ENCODE assay signal across 1 cellular context in the genomic region with DNA sequence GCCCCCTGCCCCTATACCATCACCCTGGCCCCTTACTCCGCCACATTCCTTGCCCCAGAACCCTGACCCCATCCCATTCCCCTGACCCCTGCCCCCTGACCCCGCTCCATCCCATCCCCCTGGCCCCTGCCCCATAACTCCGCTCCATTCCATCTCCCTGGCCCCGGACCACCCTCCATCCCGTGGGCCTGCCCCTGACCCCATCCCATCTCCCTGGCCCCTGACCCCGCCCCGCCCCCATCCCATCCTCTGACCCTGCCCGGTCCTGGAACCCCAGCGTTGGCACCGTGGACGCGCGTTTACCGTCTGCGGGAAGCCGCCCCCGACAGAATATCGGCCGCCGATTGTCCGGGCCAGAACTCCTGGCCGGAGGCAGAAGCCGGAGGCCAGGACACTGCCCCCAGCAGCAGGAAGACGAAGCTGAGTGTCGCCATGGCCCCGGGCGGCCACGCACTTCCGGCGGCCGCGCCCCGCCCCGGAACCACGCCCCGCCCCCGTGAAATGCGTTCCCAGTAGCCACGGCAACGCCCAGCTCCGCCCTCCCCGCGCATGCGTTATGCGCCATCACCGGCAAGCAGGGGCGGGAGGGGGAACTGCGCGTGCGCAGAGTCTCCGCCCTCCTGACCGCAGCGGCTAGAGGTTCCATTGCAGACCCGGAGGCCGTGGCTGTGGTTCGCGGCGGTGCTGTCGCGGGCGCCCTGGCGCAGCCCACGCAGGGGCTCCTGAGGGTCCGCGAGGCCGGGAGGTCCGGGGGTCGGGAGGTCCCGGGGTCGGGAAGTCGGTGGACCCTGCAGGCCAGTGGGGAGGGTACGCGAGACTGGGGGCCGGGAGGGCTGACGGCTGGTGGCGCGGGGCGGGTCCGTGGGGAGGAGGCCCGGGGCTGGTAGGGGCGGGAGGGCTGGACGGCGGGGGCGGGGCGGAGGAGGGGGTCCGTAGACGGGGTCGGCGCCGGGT.
TF ChIP-seq lines count a peak whose summit lies in the region.

A gene with protein sequence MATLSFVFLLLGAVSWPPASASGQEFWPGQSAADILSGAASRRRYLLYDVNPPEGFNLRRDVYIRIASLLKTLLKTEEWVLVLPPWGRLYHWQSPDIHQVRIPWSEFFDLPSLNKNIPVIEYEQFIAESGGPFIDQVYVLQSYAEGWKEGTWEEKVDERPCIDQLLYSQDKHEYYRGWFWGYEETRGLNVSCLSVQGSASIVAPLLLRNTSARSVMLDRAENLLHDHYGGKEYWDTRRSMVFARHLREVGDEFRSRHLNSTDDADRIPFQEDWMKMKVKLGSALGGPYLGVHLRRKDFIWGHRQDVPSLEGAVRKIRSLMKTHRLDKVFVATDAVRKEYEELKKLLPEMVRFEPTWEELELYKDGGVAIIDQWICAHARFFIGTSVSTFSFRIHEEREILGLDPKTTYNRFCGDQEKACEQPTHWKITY (minus strand): TSS at position 458 of the 954 bp plus-strand sequence. CDS start 24 bp downstream, at position 434.

TF ChIP-seq in HepG2, 621 proteins besides CTCF, POLR2A, EP300 and RAD21 (continued from another document and continues in another):
- TF ChIP-seq, protein P1, sequence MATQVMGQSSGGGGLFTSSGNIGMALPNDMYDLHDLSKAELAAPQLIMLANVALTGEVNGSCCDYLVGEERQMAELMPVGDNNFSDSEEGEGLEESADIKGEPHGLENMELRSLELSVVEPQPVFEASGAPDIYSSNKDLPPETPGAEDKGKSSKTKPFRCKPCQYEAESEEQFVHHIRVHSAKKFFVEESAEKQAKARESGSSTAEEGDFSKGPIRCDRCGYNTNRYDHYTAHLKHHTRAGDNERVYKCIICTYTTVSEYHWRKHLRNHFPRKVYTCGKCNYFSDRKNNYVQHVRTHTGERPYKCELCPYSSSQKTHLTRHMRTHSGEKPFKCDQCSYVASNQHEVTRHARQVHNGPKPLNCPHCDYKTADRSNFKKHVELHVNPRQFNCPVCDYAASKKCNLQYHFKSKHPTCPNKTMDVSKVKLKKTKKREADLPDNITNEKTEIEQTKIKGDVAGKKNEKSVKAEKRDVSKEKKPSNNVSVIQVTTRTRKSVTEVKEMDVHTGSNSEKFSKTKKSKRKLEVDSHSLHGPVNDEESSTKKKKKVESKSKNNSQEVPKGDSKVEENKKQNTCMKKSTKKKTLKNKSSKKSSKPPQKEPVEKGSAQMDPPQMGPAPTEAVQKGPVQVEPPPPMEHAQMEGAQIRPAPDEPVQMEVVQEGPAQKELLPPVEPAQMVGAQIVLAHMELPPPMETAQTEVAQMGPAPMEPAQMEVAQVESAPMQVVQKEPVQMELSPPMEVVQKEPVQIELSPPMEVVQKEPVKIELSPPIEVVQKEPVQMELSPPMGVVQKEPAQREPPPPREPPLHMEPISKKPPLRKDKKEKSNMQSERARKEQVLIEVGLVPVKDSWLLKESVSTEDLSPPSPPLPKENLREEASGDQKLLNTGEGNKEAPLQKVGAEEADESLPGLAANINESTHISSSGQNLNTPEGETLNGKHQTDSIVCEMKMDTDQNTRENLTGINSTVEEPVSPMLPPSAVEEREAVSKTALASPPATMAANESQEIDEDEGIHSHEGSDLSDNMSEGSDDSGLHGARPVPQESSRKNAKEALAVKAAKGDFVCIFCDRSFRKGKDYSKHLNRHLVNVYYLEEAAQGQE (IDR thresholded peaks at IDR 0.05; ENCODE audit: borderline replicate concordance in 1 of 2, low read depth in 1 of 2, low read length in 2 of 2) = no peak
- TF ChIP-seq, protein P2, sequence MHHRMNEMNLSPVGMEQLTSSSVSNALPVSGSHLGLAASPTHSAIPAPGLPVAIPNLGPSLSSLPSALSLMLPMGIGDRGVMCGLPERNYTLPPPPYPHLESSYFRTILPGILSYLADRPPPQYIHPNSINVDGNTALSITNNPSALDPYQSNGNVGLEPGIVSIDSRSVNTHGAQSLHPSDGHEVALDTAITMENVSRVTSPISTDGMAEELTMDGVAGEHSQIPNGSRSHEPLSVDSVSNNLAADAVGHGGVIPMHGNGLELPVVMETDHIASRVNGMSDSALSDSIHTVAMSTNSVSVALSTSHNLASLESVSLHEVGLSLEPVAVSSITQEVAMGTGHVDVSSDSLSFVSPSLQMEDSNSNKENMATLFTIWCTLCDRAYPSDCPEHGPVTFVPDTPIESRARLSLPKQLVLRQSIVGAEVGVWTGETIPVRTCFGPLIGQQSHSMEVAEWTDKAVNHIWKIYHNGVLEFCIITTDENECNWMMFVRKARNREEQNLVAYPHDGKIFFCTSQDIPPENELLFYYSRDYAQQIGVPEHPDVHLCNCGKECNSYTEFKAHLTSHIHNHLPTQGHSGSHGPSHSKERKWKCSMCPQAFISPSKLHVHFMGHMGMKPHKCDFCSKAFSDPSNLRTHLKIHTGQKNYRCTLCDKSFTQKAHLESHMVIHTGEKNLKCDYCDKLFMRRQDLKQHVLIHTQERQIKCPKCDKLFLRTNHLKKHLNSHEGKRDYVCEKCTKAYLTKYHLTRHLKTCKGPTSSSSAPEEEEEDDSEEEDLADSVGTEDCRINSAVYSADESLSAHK (CRISPR knock-in tag; IDR thresholded peaks at IDR 0.05; ENCODE audit: borderline replicate concordance) = no peak
- TF ChIP-seq DR1 (CRISPR knock-in tag; IDR thresholded peaks at IDR 0.05) (peak; percentile 62; the same call in 1 of the 2 replicates), ZNF766 (CRISPR knock-in tag; IDR thresholded peaks at IDR 0.05; ENCODE audit: borderline replicate concordance) (no peak), YEATS4 (CRISPR knock-in tag; IDR thresholded peaks at IDR 0.05; ENCODE audit: borderline replicate concordance) (peak; percentile 69), ZNF512B (CRISPR knock-in tag; IDR thresholded peaks at IDR 0.05; ENCODE audit: borderline replicate concordance) (no peak), ZNF878 (CRISPR knock-in tag; IDR thresholded peaks at IDR 0.05) (no peak), SYNCRIP (IDR thresholded peaks at IDR 0.05; ENCODE audit: insufficient read depth, low read depth, low read length) (no peak), AGO2 (optimal IDR thresholded peaks at IDR 0.05; ENCODE audit: low read depth, low read length) (no peak), ZFP62 (CRISPR knock-in tag; IDR thresholded peaks at IDR 0.05) (no peak), SIX4 (CRISPR knock-in tag; IDR thresholded peaks at IDR 0.05) (no peak), HOXA9 (CRISPR knock-in tag; IDR thresholded peaks at IDR 0.05; ENCODE audit: borderline replicate concordance) (no peak), ZNF644 (CRISPR knock-in tag; IDR thresholded peaks at IDR 0.05; ENCODE audit: low read depth) (no peak), ZNF317 (CRISPR knock-in tag; IDR thresholded peaks at IDR 0.05) (0 out of 2 replicates have a peak, but pooled peaks have one; percentile 45), ETV5 (CRISPR knock-in tag; IDR thresholded peaks at IDR 0.05; ENCODE audit: borderline replicate concordance) (peak; percentile 37; the same call in 1 of the 2 replicates), GABPB1 (CRISPR knock-in tag; IDR thresholded peaks at IDR 0.05) (peak; percentile 95), PAX8 (CRISPR knock-in tag; IDR thresholded peaks at IDR 0.05; ENCODE audit: borderline replicate concordance) (no peak), CHCHD3 (CRISPR knock-in tag; IDR thresholded peaks at IDR 0.05) (no peak), MTF1 (CRISPR knock-in tag; IDR thresholded peaks at IDR 0.05) (no peak), ZNF782 (CRISPR knock-in tag; IDR thresholded peaks at IDR 0.05; ENCODE audit: borderline replicate concordance) (no peak), SAP130 (CRISPR knock-in tag; IDR thresholded peaks at IDR 0.05; ENCODE audit: low read depth) (peak; percentile 86), TRIM24 (CRISPR knock-in tag; IDR thresholded peaks at IDR 0.05) (no peak), ZFP36L2 (CRISPR knock-in tag; IDR thresholded peaks at IDR 0.05) (no peak), ISL2 (CRISPR knock-in tag; IDR thresholded peaks at IDR 0.05) (no peak), ZNF564 (CRISPR knock-in tag; IDR thresholded peaks at IDR 0.05) (no peak)
- TF ChIP-seq, protein P3, sequence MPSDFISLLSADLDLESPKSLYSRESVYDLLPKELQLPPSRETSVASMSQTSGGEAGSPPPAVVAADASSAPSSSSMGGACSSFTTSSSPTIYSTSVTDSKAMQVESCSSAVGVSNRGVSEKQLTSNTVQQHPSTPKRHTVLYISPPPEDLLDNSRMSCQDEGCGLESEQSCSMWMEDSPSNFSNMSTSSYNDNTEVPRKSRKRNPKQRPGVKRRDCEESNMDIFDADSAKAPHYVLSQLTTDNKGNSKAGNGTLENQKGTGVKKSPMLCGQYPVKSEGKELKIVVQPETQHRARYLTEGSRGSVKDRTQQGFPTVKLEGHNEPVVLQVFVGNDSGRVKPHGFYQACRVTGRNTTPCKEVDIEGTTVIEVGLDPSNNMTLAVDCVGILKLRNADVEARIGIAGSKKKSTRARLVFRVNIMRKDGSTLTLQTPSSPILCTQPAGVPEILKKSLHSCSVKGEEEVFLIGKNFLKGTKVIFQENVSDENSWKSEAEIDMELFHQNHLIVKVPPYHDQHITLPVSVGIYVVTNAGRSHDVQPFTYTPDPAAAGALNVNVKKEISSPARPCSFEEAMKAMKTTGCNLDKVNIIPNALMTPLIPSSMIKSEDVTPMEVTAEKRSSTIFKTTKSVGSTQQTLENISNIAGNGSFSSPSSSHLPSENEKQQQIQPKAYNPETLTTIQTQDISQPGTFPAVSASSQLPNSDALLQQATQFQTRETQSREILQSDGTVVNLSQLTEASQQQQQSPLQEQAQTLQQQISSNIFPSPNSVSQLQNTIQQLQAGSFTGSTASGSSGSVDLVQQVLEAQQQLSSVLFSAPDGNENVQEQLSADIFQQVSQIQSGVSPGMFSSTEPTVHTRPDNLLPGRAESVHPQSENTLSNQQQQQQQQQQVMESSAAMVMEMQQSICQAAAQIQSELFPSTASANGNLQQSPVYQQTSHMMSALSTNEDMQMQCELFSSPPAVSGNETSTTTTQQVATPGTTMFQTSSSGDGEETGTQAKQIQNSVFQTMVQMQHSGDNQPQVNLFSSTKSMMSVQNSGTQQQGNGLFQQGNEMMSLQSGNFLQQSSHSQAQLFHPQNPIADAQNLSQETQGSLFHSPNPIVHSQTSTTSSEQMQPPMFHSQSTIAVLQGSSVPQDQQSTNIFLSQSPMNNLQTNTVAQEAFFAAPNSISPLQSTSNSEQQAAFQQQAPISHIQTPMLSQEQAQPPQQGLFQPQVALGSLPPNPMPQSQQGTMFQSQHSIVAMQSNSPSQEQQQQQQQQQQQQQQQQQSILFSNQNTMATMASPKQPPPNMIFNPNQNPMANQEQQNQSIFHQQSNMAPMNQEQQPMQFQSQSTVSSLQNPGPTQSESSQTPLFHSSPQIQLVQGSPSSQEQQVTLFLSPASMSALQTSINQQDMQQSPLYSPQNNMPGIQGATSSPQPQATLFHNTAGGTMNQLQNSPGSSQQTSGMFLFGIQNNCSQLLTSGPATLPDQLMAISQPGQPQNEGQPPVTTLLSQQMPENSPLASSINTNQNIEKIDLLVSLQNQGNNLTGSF (CRISPR knock-in tag; IDR thresholded peaks at IDR 0.05) = no peak
- TF ChIP-seq, protein P4, sequence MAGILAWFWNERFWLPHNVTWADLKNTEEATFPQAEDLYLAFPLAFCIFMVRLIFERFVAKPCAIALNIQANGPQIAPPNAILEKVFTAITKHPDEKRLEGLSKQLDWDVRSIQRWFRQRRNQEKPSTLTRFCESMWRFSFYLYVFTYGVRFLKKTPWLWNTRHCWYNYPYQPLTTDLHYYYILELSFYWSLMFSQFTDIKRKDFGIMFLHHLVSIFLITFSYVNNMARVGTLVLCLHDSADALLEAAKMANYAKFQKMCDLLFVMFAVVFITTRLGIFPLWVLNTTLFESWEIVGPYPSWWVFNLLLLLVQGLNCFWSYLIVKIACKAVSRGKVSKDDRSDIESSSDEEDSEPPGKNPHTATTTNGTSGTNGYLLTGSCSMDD (CRISPR knock-in tag; IDR thresholded peaks at IDR 0.05) = no peak
- TF ChIP-seq, protein P5, sequence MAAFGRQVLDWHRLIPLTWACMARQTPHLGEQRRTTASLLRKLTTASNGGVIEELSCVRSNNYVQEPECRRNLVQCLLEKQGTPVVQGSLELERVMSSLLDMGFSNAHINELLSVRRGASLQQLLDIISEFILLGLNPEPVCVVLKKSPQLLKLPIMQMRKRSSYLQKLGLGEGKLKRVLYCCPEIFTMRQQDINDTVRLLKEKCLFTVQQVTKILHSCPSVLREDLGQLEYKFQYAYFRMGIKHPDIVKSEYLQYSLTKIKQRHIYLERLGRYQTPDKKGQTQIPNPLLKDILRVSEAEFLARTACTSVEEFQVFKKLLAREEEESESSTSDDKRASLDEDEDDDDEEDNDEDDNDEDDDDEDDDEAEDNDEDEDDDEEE (CRISPR knock-in tag; IDR thresholded peaks at IDR 0.05) = no peak
- TF ChIP-seq, protein P6, sequence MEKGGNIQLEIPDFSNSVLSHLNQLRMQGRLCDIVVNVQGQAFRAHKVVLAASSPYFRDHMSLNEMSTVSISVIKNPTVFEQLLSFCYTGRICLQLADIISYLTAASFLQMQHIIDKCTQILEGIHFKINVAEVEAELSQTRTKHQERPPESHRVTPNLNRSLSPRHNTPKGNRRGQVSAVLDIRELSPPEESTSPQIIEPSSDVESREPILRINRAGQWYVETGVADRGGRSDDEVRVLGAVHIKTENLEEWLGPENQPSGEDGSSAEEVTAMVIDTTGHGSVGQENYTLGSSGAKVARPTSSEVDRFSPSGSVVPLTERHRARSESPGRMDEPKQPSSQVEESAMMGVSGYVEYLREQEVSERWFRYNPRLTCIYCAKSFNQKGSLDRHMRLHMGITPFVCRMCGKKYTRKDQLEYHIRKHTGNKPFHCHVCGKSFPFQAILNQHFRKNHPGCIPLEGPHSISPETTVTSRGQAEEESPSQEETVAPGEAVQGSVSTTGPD (CRISPR knock-in tag; IDR thresholded peaks at IDR 0.05) = no peak
- TF ChIP-seq, protein P7, sequence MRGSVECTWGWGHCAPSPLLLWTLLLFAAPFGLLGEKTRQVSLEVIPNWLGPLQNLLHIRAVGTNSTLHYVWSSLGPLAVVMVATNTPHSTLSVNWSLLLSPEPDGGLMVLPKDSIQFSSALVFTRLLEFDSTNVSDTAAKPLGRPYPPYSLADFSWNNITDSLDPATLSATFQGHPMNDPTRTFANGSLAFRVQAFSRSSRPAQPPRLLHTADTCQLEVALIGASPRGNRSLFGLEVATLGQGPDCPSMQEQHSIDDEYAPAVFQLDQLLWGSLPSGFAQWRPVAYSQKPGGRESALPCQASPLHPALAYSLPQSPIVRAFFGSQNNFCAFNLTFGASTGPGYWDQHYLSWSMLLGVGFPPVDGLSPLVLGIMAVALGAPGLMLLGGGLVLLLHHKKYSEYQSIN (CRISPR knock-in tag; IDR thresholded peaks at IDR 0.05; ENCODE audit: borderline replicate concordance) = no peak
